Comparison of ENCODE assay signal across 14 cellular contexts in the genomic region with DNA sequence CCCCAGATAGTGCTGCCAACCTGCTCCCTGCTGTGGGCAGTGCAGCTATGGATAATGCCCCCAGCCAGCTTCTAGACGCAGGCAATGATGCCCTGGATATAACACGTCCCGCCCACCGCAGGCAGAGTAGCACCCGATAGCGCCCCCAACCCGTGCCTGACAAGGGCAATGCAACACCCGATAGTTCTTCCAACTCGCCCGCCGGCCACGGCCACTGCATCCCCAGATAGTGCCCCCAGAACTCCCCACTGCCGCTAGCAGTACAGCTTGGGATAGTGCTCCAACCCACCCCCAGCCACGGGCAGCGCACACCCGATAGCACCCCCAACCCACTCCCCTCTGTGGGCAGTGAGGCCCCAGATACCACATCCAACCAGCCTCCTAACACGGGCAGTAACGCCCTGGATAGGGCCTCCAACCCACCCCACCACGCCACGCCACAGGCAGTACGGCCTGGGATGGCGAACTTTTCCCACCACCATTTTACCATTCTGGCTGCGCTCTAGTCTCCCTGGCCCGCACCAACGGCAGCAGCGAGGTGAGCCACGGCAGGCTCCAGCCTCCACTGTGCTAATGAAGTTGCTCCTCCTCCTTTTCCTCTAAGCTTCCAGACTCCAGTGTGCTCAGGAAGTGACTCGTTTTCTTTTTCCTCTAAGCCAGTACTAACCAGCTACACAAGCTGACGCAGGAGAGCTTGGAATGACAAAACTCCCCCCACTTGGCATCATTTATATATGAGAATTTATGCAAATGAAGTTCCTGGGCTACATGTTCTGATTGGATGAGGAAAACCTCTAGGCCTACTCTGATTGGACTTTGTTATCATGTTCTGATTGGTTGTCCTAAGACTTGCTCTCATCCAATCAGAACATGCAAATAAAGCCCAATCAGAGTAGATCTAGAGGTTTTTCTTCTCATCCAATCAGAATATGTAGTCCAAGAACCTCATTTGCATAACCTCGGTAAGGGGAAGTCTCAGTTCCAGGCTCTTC. TPM values are rescaled to one million over a fixed set of nuclear protein-coding genes. Genes with fewer than 3 reads are reported as not detected.
A peak's percentile ranks its signal among the peaks of the same experiment; 100 is the strongest.
DNase-seq lines count a peak whose midpoint lies in the region; ATAC-seq and TF ChIP-seq lines count a peak whose summit lies in the region.
"Had no signal": no experiment of that assay in that cellular context is flagged by ENCODE, and none has a peak within 500 bp of the region (broad histone marks: within the 10 kb centered on the region; RNA-seq: fewer than 3 reads in every experiment).

No MANE protein-coding gene starts in this region.

- H3K4me3 ChIP-seq in breast epithelium (peak overlapping the region; percentile 14 to 55 (median 18)), urinary bladder (ENCODE audit: low read depth, low read length) (peak overlapping the region; percentile 4)
- H3K4me3 ChIP-seq: SK-N-MC had no signal

- no peaks in the 10 kb centered on the region for H3K36me3 Mint-ChIP-seq in MCF 10A (ENCODE audit: insufficient read depth, unreplicated experiment)
- H3K36me3 Mint-ChIP-seq in activated T-helper 1 cell treated with anti-CD3 and anti-CD28 coated beads, Interleukin-12 subunit alpha, Interleukin-12 subunit beta, Interleukin-2, Interleukin-4 antibody, amounts not matched to agents 30 ng/mL and 10 ng/mL and 1 ng/mL, durations not matched to agents 14 hours and 24 hours and 36 hours (ENCODE audit: low read depth), result peaks cover 2% of the 10 kb centered on the region

- DNase-seq in breast epithelium (ENCODE audit: low spot score in 2 of 2) (no peak), MCF 10A (ENCODE audit: unreplicated experiment) (no peak), glomerular endothelial cell (ENCODE audit: extremely low read depth, low read depth, low spot score) (peak; percentile 92)
- DNase-seq in activated T-helper 1 cell treated with anti-CD3 and anti-CD28 coated beads, Interleukin-12 subunit alpha, Interleukin-12 subunit beta, Interleukin-2, Interleukin-4 antibody, amounts not matched to agents 30 ng/mL and 10 ng/mL and 1 ng/mL, durations not matched to agents 14 hours and 24 hours and 36 hours (ENCODE audit: low spot score), result no peak
- DNase-seq: activated CD8-positive, alpha-beta memory T cell treated with anti-CD3 and anti-CD28 coated beads, Interleukin-2, amount 50 U/mL, for 48 hours; AML-193; NCI-H187 had no signal

- no peak overlapping the region for H3K27ac Mint-ChIP-seq in MCF 10A (ENCODE audit: low read depth, unreplicated experiment)
- peak overlapping the region; percentile 50 for H3K27ac Mint-ChIP-seq in activated T-helper 1 cell treated with anti-CD3 and anti-CD28 coated beads, Interleukin-12 subunit alpha, Interleukin-12 subunit beta, Interleukin-2, Interleukin-4 antibody, amounts not matched to agents 30 ng/mL and 10 ng/mL and 1 ng/mL, durations not matched to agents 14 hours and 24 hours and 36 hours

- CTCF ChIA-PET in MCF 10A (lab: Yijun Ruan, JAX), result interaction anchor here (1.5 kb wide), 1 partner anchor 21 kb away, joined by 3 read pairs; no protein-coding TSS in a partner anchor

- peaks cover 8% of the 10 kb centered on the region for H3K9me3 Mint-ChIP-seq in MCF 10A (ENCODE audit: unreplicated experiment)
- no peaks in the 10 kb centered on the region for H3K9me3 Mint-ChIP-seq in activated T-helper 1 cell treated with anti-CD3 and anti-CD28 coated beads, Interleukin-12 subunit alpha, Interleukin-12 subunit beta, Interleukin-2, Interleukin-4 antibody, amounts not matched to agents 30 ng/mL and 10 ng/mL and 1 ng/mL, durations not matched to agents 14 hours and 24 hours and 36 hours

- BruUV-seq in MCF 10A (replicated peaks; lab: Mats Ljungman, UMichigan), result no TSS peak

- H3K4me1 Mint-ChIP-seq in MCF 10A (ENCODE audit: insufficient read depth, unreplicated experiment), result no peaks in the 10 kb centered on the region
- no peaks in the 10 kb centered on the region for H3K4me1 Mint-ChIP-seq in activated T-helper 1 cell treated with anti-CD3 and anti-CD28 coated beads, Interleukin-12 subunit alpha, Interleukin-12 subunit beta, Interleukin-2, Interleukin-4 antibody, amounts not matched to agents 30 ng/mL and 10 ng/mL and 1 ng/mL, durations not matched to agents 14 hours and 24 hours and 36 hours (ENCODE audit: low read depth)

- no peak overlapping the region for H3K4me3 Mint-ChIP-seq in MCF 10A (ENCODE audit: unreplicated experiment)
- H3K4me3 Mint-ChIP-seq in activated T-helper 1 cell treated with anti-CD3 and anti-CD28 coated beads, Interleukin-12 subunit alpha, Interleukin-12 subunit beta, Interleukin-2, Interleukin-4 antibody, amounts not matched to agents 30 ng/mL and 10 ng/mL and 1 ng/mL, durations not matched to agents 14 hours and 24 hours and 36 hours, result no peak overlapping the region

- intact Hi-C loops in breast epithelium (cut with DNase I; ENCODE audit: low total_unique reads), result no loop called here
- intact Hi-C loops in MCF 10A (cut with micrococcal nuclease), result loop anchor here (1.0 kb wide), 1 partner anchor 251 kb away; no protein-coding TSS in a partner anchor
- intact Hi-C loops in activated T-helper 1 cell treated with anti-CD3 and anti-CD28 coated beads, Interleukin-12 subunit alpha, Interleukin-12 subunit beta, Interleukin-2, Interleukin-4 antibody, amounts not matched to agents 30 ng/mL and 10 ng/mL and 1 ng/mL, durations not matched to agents 14 hours and 24 hours and 36 hours (cut with micrococcal nuclease), result no loop called here

- peaks cover 56% of the 10 kb centered on the region for H3K27me3 Mint-ChIP-seq in MCF 10A (ENCODE audit: insufficient read depth, unreplicated experiment)
- peaks cover 2% of the 10 kb centered on the region for H3K27me3 Mint-ChIP-seq in activated T-helper 1 cell treated with anti-CD3 and anti-CD28 coated beads, Interleukin-12 subunit alpha, Interleukin-12 subunit beta, Interleukin-2, Interleukin-4 antibody, amounts not matched to agents 30 ng/mL and 10 ng/mL and 1 ng/mL, durations not matched to agents 14 hours and 24 hours and 36 hours (ENCODE audit: insufficient read depth)

- H3K4me1 ChIP-seq in breast epithelium (no peaks in the 10 kb centered on the region), urinary bladder (ENCODE audit: insufficient read depth) (no peaks in the 10 kb centered on the region)

- POLR2A ChIA-PET in MCF 10A (lab: Yijun Ruan, JAX), result interaction anchor here (0.6 kb wide), 1 partner anchor 47 kb away, joined by 3 read pairs; no protein-coding TSS in a partner anchor

- no peak for TF ChIP-seq POLR2A in breast epithelium (IDR thresholded peaks at IDR 0.05)

- peak overlapping the region in 1 of 2 donors; percentile 66 for H3K27ac ChIP-seq in breast epithelium
- H3K27ac ChIP-seq in urinary bladder (ENCODE audit: low read depth), result no peak overlapping the region
- H3K27ac ChIP-seq: SK-N-MC had no signal

- ATAC-seq in HG03565 (IDR thresholded peaks at IDR 0.05; ENCODE audit: unreplicated experiment) (no peak), GM18498 (IDR thresholded peaks at IDR 0.05; ENCODE audit: unreplicated experiment) (no peak), HG02884 (IDR thresholded peaks at IDR 0.05; ENCODE audit: unreplicated experiment) (no peak)
- ATAC-seq: sciatic nerve had no signal

- H3K9me3 ChIP-seq in breast epithelium, result no peaks in the 10 kb centered on the region

- H3K27me3 ChIP-seq in breast epithelium, result no peaks in the 10 kb centered on the region

- H3K36me3 ChIP-seq in breast epithelium, result no peaks in the 10 kb centered on the region
- no peaks in the 10 kb centered on the region for H3K36me3 ChIP-seq in urinary bladder (ENCODE audit: insufficient read depth)

- WGBS in urinary bladder, result 86% methylated on average over 30 of the region's 30 CpGs

- TF ChIP-seq CTCF in breast epithelium (IDR thresholded peaks at IDR 0.05), result no peak
- no peak for TF ChIP-seq CTCF in MCF 10A (IDR thresholded peaks at IDR 0.05; ENCODE audit: unreplicated experiment)

RNA-seq across cellular contexts. Expression of a gene that starts 3.0 kb away (rescaled TPM):
- total RNA-seq in breast epithelium (not detected), MCF 10A (2022) (not detected in 2 replicates), glomerular endothelial cell (not detected in 2 replicates), urinary bladder (not detected)
- not detected in 2 replicates for total RNA-seq in activated T-helper 1 cell treated with anti-CD3 and anti-CD28 coated beads, Interleukin-12 subunit alpha, Interleukin-12 subunit beta, Interleukin-2, Interleukin-4 antibody, amounts not matched to agents 30 ng/mL and 10 ng/mL and 1 ng/mL, durations not matched to agents 14 hours and 24 hours and 36 hours
- not detected for polyA plus RNA-seq in urinary bladder
- total RNA-seq: chondrocyte, sciatic nerve had no signal

RNA-seq across cellular contexts. Expression of a gene that starts 57.4 kb away (rescaled TPM):
- total RNA-seq in breast epithelium (10 to 100 TPM; 75.4 to 84.6 (median 76.6) TPM), MCF 10A (2022) (93.4 and 109 TPM in 2 replicates), glomerular endothelial cell (70.7 and 92.3 TPM in 2 replicates), urinary bladder (69.5 TPM)
- total RNA-seq in activated T-helper 1 cell treated with anti-CD3 and anti-CD28 coated beads, Interleukin-12 subunit alpha, Interleukin-12 subunit beta, Interleukin-2, Interleukin-4 antibody, amounts not matched to agents 30 ng/mL and 10 ng/mL and 1 ng/mL, durations not matched to agents 14 hours and 24 hours and 36 hours, result 103 and 105 TPM in 2 replicates
- 59.9 TPM for polyA plus RNA-seq in urinary bladder
